16 cellular contexts compared by ENCODE assay signal in genomic region chr6:169852504-169853195, GRCh38.
DNase-seq lines count a peak whose midpoint lies in the region; ATAC-seq, FAIRE-seq and TF ChIP-seq lines count a peak whose summit lies in the region.
"Had no signal": no experiment of that assay in that cellular context is flagged by ENCODE, and none has a peak within 500 bp of the region (broad histone marks: within the 10 kb centered on the region; RNA-seq: fewer than 3 reads in every experiment).

No MANE protein-coding gene starts in this region.

- FAIRE-seq in K562 (lab: Jason Lieb, UNC) (peak; percentile 35), keratinocyte (lab: Jason Lieb, UNC) (peak; percentile 9)

- no peaks in the 10 kb centered on the region for H3K79me2 ChIP-seq in K562 (ENCODE audit: control insufficient read depth, insufficient read depth, low read length)
- no peaks in the 10 kb centered on the region for H3K79me2 ChIP-seq in keratinocyte (ENCODE audit: control insufficient read depth, insufficient read depth, low read length)

- no peak overlapping the region for H3K4me2 ChIP-seq in K562 (ENCODE audit: insufficient read depth, low read length)
- H3K4me2 ChIP-seq in keratinocyte (ENCODE audit: control insufficient read depth, extremely low read depth, insufficient read depth, low read depth, low read length), result peak overlapping the region; percentile 63

- TF ChIP-seq RAD21 in K562 (CRISPR knock-in tag; conservative IDR thresholded peaks at IDR 0.05 in 1 of 2, IDR thresholded peaks at IDR 0.05 in 1 of 2), result no peak

- dilution Hi-C loops in keratinocyte (cut with MboI; ENCODE audit: extremely low pct_ligation_motif_present, low sequenced_read_pairs), result no loop called here

- in situ Hi-C loops in K562 (cut with MboI), result no loop called here

- no TSS peak for BruUV-seq in K562 (replicated peaks; lab: Mats Ljungman, UMichigan)

- H3K36me3 ChIP-seq in K562 (ENCODE audit: control insufficient read depth, insufficient read depth, low read length), result no peaks in the 10 kb centered on the region
- H3K36me3 ChIP-seq in keratinocyte (ENCODE audit: control insufficient read depth in 2 of 2, extremely low read depth in 1 of 2, insufficient read depth in 2 of 2, low read length in 2 of 2), result no peaks in the 10 kb centered on the region
- no peaks in the 10 kb centered on the region for H3K36me3 ChIP-seq in spleen
- H3K36me3 ChIP-seq: thoracic aorta had no signal

- peak; percentile 33 for DNase-seq in ELF-1 (ENCODE audit: low read depth, low spot score)
- no peak for DNase-seq in K562 (ENCODE audit: extremely low read depth in 1 of 4, low spot score in 3 of 4)
- DNase-seq in keratinocyte (ENCODE audit: low read depth, low spot score), result no peak
- DNase-seq in spleen, result peak; percentile 54
- DNase-seq in A172 (ENCODE audit: low spot score), result no peak
- no peak for DNase-seq in H4 (ENCODE audit: low spot score)
- DNase-seq: activated CD4-positive, alpha-beta T cell treated with anti-CD3 and anti-CD28 coated beads, Interleukin-2, amount 50 U/mL, for 4 hours; activated gamma-delta T cell treated with Interleukin-2 at 50 U/mL for 16 hours; body of pancreas; foreskin melanocyte; RPMI8226; T-helper 9 cell had no signal

- H2AFZ ChIP-seq in K562 (ENCODE audit: low read depth, low read length) (no peak overlapping the region), keratinocyte (ENCODE audit: control insufficient read depth, low read length) (peak overlapping the region; percentile 86)

- 2% methylated on average over 5 of the region's 5 CpGs for WGBS in K562 (ENCODE audit: insufficient coverage, low coverage, missing lambda C conversion rate)
- WGBS in spleen, 5 donors, result 71 to 90% (median 83%) methylated on average over 3 to 5 of the region's 5 CpGs

- H4K20me1 ChIP-seq in K562 (replicated peaks; ENCODE audit: control insufficient read depth, insufficient read depth, low read length) (no peaks in the 10 kb centered on the region; the same call in 1 of the 2 replicates), keratinocyte (ENCODE audit: control insufficient read depth, extremely low read depth, insufficient read depth, low read length) (no peaks in the 10 kb centered on the region)

- intact Hi-C loops in K562 (cut with micrococcal nuclease) (no loop called here), spleen (cut with DNase I; ENCODE audit: low total_unique reads) (no loop called here)

- no peaks in the 10 kb centered on the region for H3K9me1 ChIP-seq in K562 (ENCODE audit: control insufficient read depth, insufficient read depth, low read length)
- no peaks in the 10 kb centered on the region for H3K9me1 ChIP-seq in keratinocyte (ENCODE audit: control insufficient read depth, extremely low read depth, insufficient read depth, low read length)

- H3K9ac ChIP-seq in K562 (ENCODE audit: insufficient read depth in 1 of 2, low read depth in 2 of 2, low read length in 2 of 2), result no peak overlapping the region
- no peak overlapping the region for H3K9ac ChIP-seq in keratinocyte (ENCODE audit: control insufficient read depth, extremely low read depth, insufficient read depth, low read length)

- CTCF ChIA-PET in K562 (lab: Yijun Ruan, JAX; ENCODE audit: low intra/inter-chr PET ratio), result no interaction called here

- TF ChIP-seq POLR2A in K562 (conservative IDR thresholded peaks at IDR 0.05) (no peak), spleen (IDR thresholded peaks at IDR 0.05) (no peak)

- no peak for ATAC-seq in K562
- ATAC-seq in HG03097 (IDR thresholded peaks at IDR 0.05; ENCODE audit: low FRiP score, unreplicated experiment), result no peak
- no peak for ATAC-seq in HG02852 (IDR thresholded peaks at IDR 0.05; ENCODE audit: unreplicated experiment)

- H3K9me3 ChIP-seq in K562 (replicated peaks; ENCODE audit: control insufficient read depth, insufficient read depth, low read depth, low read length), result no peaks in the 10 kb centered on the region; the same call in 1 of the 2 replicates
- peaks cover 2% of the 10 kb centered on the region for H3K9me3 ChIP-seq in keratinocyte (ENCODE audit: control insufficient read depth, low read depth, low read length)
- peaks cover 0 to 23% (median 11%) of the 10 kb centered on the region in 8 donors for H3K9me3 ChIP-seq in spleen

- peaks cover 23 to 63% of the 10 kb centered on the region in 2 experiments; a peak in 4 of 5 replicates for H3K27me3 ChIP-seq in K562 (ENCODE audit: control insufficient read depth in 2 of 2, insufficient read depth in 2 of 2, low read length in 2 of 2)
- no peaks in the 10 kb centered on the region for H3K27me3 ChIP-seq in keratinocyte (ENCODE audit: control insufficient read depth, extremely low read depth, insufficient read depth, low read length)
- H3K27me3 ChIP-seq in spleen (replicated peaks in 1 of 7), result no peaks in the 10 kb centered on the region
- H3K27me3 ChIP-seq: body of pancreas had no signal

- TF ChIP-seq CTCF in K562 (IDR thresholded peaks at IDR 0.05 in 2 of 3, conservative IDR thresholded peaks at IDR 0.05 in 1 of 3; ENCODE audit: insufficient read depth in 2 of 3, low read depth in 1 of 3, low read length in 3 of 3) (no peak), keratinocyte (optimal IDR thresholded peaks at IDR 0.05 in 1 of 3, IDR thresholded peaks at IDR 0.05 in 1 of 3, conservative IDR thresholded peaks at IDR 0.05 in 1 of 3; ENCODE audit: extremely low read depth in 1 of 3, insufficient read depth in 2 of 3, low read length in 3 of 3) (no peak), spleen (IDR thresholded peaks at IDR 0.05 in 8 of 11, conservative IDR thresholded peaks at IDR 0.05 in 3 of 11) (no peak)

- H3K4me3 ChIP-seq in K562, result no peak overlapping the region
- no peak overlapping the region for H3K4me3 ChIP-seq in keratinocyte (ENCODE audit: control insufficient read depth in 2 of 3, extremely low read depth in 1 of 3, insufficient read depth in 2 of 3, low read depth in 1 of 3, low read length in 3 of 3)
- no peak overlapping the region for H3K4me3 ChIP-seq in spleen
- H3K4me3 ChIP-seq: body of pancreas, smooth muscle cell, thoracic aorta had no signal

- POLR2A ChIA-PET in K562 (lab: Yijun Ruan, JAX), result no interaction called here

- H3K4me1 ChIP-seq in K562 (replicated peaks in 1 of 2; ENCODE audit: control insufficient read depth in 2 of 2, insufficient read depth in 2 of 2, low read length in 2 of 2) (peaks cover 0 to 8% of the 10 kb centered on the region in 2 experiments; a peak in 2 of 5 replicates), keratinocyte (ENCODE audit: control insufficient read depth, extremely low read depth, insufficient read depth, low read length) (peaks cover 18% of the 10 kb centered on the region), spleen (peaks cover 0 to 13% (median 0%) of the 10 kb centered on the region in 6 donors)
- H3K4me1 ChIP-seq: body of pancreas had no signal

- TF ChIP-seq EP300 in K562 (IDR thresholded peaks at IDR 0.05; ENCODE audit: low read length), result no peak

- H3K27ac ChIP-seq in K562 (ENCODE audit: extremely low read depth, low read depth, low read length) (no peak overlapping the region), keratinocyte (ENCODE audit: control insufficient read depth, insufficient read depth, low read length) (peak overlapping the region; percentile 23), spleen (peak overlapping the region in 5 of 8 donors; percentile 26 to 49 (median 39))
- H3K27ac ChIP-seq: thoracic aorta had no signal

TF ChIP-seq in K562, 482 proteins besides CTCF, POLR2A, EP300 and RAD21 (continues in another document):
- TF ChIP-seq RBM14 (IDR thresholded peaks at IDR 0.05; ENCODE audit: borderline replicate concordance, insufficient read depth, low read depth, low read length) (no peak), RAD51 (IDR thresholded peaks at IDR 0.05; ENCODE audit: borderline replicate concordance, low read depth) (no peak), KDM5B (IDR thresholded peaks at IDR 0.05; ENCODE audit: insufficient replicate concordance, low read depth, low read length) (no peak)
- TF ChIP-seq, protein P1, sequence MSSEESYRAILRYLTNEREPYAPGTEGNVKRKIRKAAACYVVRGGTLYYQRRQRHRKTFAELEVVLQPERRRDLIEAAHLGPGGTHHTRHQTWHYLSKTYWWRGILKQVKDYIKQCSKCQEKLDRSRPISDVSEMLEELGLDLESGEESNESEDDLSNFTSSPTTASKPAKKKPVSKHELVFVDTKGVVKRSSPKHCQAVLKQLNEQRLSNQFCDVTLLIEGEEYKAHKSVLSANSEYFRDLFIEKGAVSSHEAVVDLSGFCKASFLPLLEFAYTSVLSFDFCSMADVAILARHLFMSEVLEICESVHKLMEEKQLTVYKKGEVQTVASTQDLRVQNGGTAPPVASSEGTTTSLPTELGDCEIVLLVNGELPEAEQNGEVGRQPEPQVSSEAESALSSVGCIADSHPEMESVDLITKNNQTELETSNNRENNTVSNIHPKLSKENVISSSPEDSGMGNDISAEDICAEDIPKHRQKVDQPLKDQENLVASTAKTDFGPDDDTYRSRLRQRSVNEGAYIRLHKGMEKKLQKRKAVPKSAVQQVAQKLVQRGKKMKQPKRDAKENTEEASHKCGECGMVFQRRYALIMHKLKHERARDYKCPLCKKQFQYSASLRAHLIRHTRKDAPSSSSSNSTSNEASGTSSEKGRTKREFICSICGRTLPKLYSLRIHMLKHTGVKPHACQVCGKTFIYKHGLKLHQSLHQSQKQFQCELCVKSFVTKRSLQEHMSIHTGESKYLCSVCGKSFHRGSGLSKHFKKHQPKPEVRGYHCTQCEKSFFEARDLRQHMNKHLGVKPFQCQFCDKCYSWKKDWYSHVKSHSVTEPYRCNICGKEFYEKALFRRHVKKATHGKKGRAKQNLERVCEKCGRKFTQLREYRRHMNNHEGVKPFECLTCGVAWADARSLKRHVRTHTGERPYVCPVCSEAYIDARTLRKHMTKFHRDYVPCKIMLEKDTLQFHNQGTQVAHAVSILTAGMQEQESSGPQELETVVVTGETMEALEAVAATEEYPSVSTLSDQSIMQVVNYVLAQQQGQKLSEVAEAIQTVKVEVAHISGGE (CRISPR knock-in tag; IDR thresholded peaks at IDR 0.05), result no peak

Comparison
In these comparisons a context has a peak if more than half of its experiments do, and no peak if none do; other contexts are left out.
1. DNase-seq: peak in ELF-1 (single experiment) and spleen (single experiment); none in K562 (0 of 4), keratinocyte (single experiment), A172 (single experiment) and H4 (single experiment).